9 cellular contexts compared by ENCODE assay signal in the genomic region with DNA sequence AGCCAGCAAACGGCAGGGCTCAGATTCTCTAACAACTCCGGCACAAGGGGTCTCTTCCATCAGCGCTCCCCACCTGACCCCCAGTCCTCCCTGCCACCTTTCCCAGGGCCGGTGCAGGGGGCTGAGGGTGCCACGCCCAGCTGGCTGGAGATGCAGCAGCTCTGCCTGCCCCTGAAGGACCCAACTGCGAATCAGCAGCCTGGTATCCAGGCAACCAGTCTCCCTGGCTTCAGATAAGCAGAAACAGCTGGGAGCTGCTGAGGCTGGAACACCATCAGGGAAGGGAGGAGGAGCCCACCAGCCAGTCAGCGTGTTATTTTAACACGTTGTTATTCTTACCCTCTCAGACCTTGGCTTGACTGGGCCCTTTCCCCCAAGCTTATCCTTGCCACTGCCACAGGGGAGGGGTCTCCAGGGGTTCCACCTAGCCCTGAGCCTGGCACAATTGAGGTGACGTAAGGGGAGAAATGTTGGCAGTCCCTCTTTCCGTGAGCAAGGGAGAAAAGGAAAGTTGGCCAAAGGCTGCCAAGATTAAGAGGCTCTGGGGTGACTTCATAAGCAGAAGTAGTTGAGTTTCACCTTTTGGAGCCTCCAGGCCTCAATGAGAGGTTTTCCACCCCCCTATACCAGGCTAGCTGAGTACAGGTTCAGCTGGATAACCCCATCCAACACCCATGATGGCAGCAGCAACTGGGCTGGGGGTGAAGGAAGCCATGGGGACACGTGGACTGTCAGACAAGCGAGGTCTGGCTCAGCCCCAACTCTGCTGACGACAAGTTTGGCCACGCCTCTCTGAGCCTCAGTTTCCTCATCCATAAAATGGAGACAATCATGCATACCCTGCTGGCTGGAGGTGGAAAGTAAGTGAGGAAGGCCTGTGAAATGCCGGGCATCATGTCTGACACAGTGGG.
DNase-seq lines count a peak whose midpoint lies in the region; ATAC-seq and TF ChIP-seq lines count a peak whose summit lies in the region.
"Had no signal": no experiment of that assay in that cellular context is flagged by ENCODE, and none has a peak within 500 bp of the region (broad histone marks: within the 10 kb centered on the region; RNA-seq: fewer than 3 reads in every experiment).

No MANE protein-coding gene starts in this region.

- no peak overlapping the region for H3K9ac ChIP-seq in mammary epithelial cell (ENCODE audit: insufficient read depth, low read length)
- no peak overlapping the region for H3K9ac ChIP-seq in colonic mucosa (ENCODE audit: low read depth in 2 of 2, low read length in 2 of 2)
- H3K9ac ChIP-seq: KMS-11 had no signal

- peak overlapping the region; percentile 29 for H3K4me2 ChIP-seq in mammary epithelial cell (ENCODE audit: insufficient read depth, low read depth, low read length)
- H3K4me2 ChIP-seq: KMS-11 had no signal

- no peak for ATAC-seq in lung (ENCODE audit: insufficient read depth, low FRiP score)

- WGBS in mammary epithelial cell (ENCODE audit: low coverage, missing lambda C conversion rate): 59% methylated on average over 11 of the region's 15 CpGs
- WGBS in lung, 2 donors: 71 to 73% methylated on average over 15 of the region's 15 CpGs

- no peaks in the 10 kb centered on the region for H3K36me3 ChIP-seq in mammary epithelial cell (ENCODE audit: insufficient read depth, low read length)
- H3K36me3 ChIP-seq in lung (ENCODE audit: control insufficient read depth in 2 of 2, insufficient read depth in 2 of 2, low read length in 2 of 2): no peaks in the 10 kb centered on the region
- H3K36me3 ChIP-seq in colonic mucosa: no peaks in the 10 kb centered on the region

- intact Hi-C loops in mammary epithelial cell (cut with micrococcal nuclease) (loop anchor here (1.0 kb wide), 1 partner anchor 16 kb away; no protein-coding TSS in a partner anchor), colonic mucosa (cut with DNase I) (no loop called here)

- no peak for TF ChIP-seq CTCF in AG09319 (IDR thresholded peaks at IDR 0.05; ENCODE audit: low read depth, low read length)
- TF ChIP-seq CTCF in mammary epithelial cell (conservative IDR thresholded peaks at IDR 0.05 in 1 of 2, IDR thresholded peaks at IDR 0.05 in 1 of 2; ENCODE audit: extremely low read depth in 1 of 2, insufficient read depth in 1 of 2, low read depth in 1 of 2, low read length in 2 of 2): no peak
- no peak for TF ChIP-seq CTCF in lung (IDR thresholded peaks at IDR 0.05; ENCODE audit: control extremely low read depth, extremely low read depth)
- no peak for TF ChIP-seq CTCF in colonic mucosa (IDR thresholded peaks at IDR 0.05)

- DNase-seq in AG09319 (ENCODE audit: extremely low read depth, low read depth) (peak; percentile 72), NCI-H187 (lab: John Stamatoyannopoulos, UW) (peak; percentile 77 to 85), mammary epithelial cell (peak; percentile 54), lung (ENCODE audit: low spot score) (no peak), colonic mucosa (no peak), cerebellar nuclear complex (lab: John Stamatoyannopoulos, UW) (no peak), dermis blood vessel endothelial cell (no peak)
- DNase-seq in activated CD4-positive, alpha-beta T cell treated with anti-CD3 and anti-CD28 coated beads, Interleukin-2, amount 50 U/mL, for 1 hour: no peak

- H4K20me1 ChIP-seq in mammary epithelial cell (ENCODE audit: insufficient read depth, low read length): no peaks in the 10 kb centered on the region

- CTCF ChIA-PET in mammary epithelial cell (lab: Charles Lee; ENCODE audit: low non-redundant PET): no interaction called here

- H3K27ac ChIP-seq in mammary epithelial cell (ENCODE audit: insufficient read depth, low read depth, low read length): peak overlapping the region; percentile 69
- H3K27ac ChIP-seq in lung (ENCODE audit: low read depth in 1 of 2, low read length in 1 of 2): peak overlapping the region; percentile 33 to 39
- no peak overlapping the region for H3K27ac ChIP-seq in colonic mucosa
- H3K27ac ChIP-seq: KMS-11 had no signal

- H3K27me3 ChIP-seq in mammary epithelial cell (ENCODE audit: insufficient read depth, low read length): no peaks in the 10 kb centered on the region
- H3K27me3 ChIP-seq in lung (ENCODE audit: control insufficient read depth, insufficient read depth): no peaks in the 10 kb centered on the region
- no peaks in the 10 kb centered on the region for H3K27me3 ChIP-seq in colonic mucosa

- peaks cover 30% of the 10 kb centered on the region for H3K4me1 ChIP-seq in mammary epithelial cell (ENCODE audit: insufficient read depth, low read length)
- H3K4me1 ChIP-seq in lung (ENCODE audit: control insufficient read depth in 2 of 2, insufficient read depth in 2 of 2, low read length in 2 of 2): peaks cover 6 to 8% of the 10 kb centered on the region in 2 donors
- H3K4me1 ChIP-seq in colonic mucosa: no peaks in the 10 kb centered on the region

- no peaks in the 10 kb centered on the region for H3K79me2 ChIP-seq in mammary epithelial cell (ENCODE audit: insufficient read depth, low read length)

- in situ Hi-C loops in mammary epithelial cell (cut with MboI; ENCODE audit: low sequenced_read_pairs in 2 of 2): no loop called here

- H3K4me3 ChIP-seq in mammary epithelial cell (replicated peaks in 1 of 3; ENCODE audit: insufficient read depth in 1 of 3, low read depth in 2 of 3, low read length in 3 of 3): no peak overlapping the region
- no peak overlapping the region for H3K4me3 ChIP-seq in lung
- H3K4me3 ChIP-seq in colonic mucosa: no peak overlapping the region

- H3K9me3 ChIP-seq in mammary epithelial cell (replicated peaks; ENCODE audit: insufficient read depth, low read length) (no peaks in the 10 kb centered on the region), lung (ENCODE audit: control insufficient read depth in 2 of 2, insufficient read depth in 1 of 2, low read length in 1 of 2) (no peaks in the 10 kb centered on the region), colonic mucosa (no peaks in the 10 kb centered on the region)

- peak overlapping the region; percentile 85 for H2AFZ ChIP-seq in mammary epithelial cell (ENCODE audit: low read depth, low read length)

- dilution Hi-C loops in mammary epithelial cell (cut with HindIII; ENCODE audit: low sequenced_read_pairs): loop anchor here (5.0 kb wide), 1 partner anchor 35 kb away; no protein-coding TSS in a partner anchor

- BruUV-seq in mammary epithelial cell (replicated peaks; lab: Mats Ljungman, UMichigan): no TSS peak

Comparison
In these comparisons a context has a peak if more than half of its experiments do, and no peak if none do; other contexts are left out.
1. DNase-seq: peak in AG09319 (single experiment), NCI-H187 (2 of 2) and mammary epithelial cell (single experiment); none in lung (single experiment), colonic mucosa (single experiment), activated CD4-positive, alpha-beta T cell treated with anti-CD3 and anti-CD28 coated beads, Interleukin-2, amount 50 U/mL, for 1 hour (single experiment), cerebellar nuclear complex (0 of 2) and dermis blood vessel endothelial cell (single experiment).